Comparison of ENCODE assay signal across 8 cellular contexts in the genomic region with DNA sequence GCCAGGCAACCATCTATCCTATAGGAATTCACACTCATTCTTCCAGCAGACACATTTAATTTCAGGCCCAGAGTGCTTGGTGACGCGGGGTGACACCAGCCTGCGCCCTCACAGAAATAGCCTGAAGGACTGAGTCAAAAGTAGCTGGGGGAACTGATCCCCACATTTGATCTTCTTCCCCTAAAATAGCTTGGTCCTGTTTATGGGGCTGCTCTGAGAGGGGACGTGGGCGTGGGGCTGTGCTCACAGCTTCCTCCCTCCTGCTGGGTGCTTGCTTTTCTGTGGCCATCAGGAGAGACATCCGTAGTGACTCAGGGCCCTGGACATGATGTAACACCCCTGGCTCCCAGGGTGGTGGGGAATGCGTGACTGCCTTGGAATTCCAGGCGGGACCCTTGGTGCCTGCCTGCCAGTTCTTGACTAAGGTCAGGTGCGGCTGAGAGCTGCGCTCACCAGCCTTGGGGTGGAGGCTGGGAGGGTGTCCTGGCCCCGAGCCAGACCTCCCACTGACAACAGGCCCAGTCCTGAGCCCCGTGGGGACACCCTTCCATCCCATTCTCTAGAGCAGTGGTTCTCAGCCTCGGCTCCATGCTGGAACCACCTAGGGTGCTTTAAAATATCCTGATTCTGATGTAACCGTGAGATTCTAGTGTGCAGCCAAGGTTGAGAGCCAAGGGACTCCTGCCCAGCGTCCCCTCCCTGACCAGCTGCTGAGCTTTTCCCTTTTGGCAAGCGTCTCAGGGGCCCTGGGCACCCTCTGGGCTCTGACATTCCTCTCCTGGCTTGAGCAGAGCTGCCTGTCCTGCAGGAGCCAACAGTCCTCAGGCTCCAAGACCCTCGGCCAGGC. TPM values are rescaled to one million over a fixed set of nuclear protein-coding genes. Genes with fewer than 3 reads are reported as not detected.
A peak's percentile ranks its signal among the peaks of the same experiment; 100 is the strongest.
DNase-seq lines count a peak whose midpoint lies in the region; ATAC-seq and TF ChIP-seq lines count a peak whose summit lies in the region.

No MANE protein-coding gene starts in this region.

- peak overlapping the region; percentile 87 for H3K27ac ChIP-seq in right cardiac atrium (ENCODE audit: low read length)
- H3K27ac ChIP-seq in spleen: no peak overlapping the region
- H3K27ac ChIP-seq in effector memory CD4-positive, alpha-beta T cell (ENCODE audit: insufficient read depth, low read length, poor library complexity, severe bottlenecking): no peak overlapping the region

- no peaks in the 10 kb centered on the region for H3K36me3 ChIP-seq in spleen
- H3K36me3 ChIP-seq in effector memory CD4-positive, alpha-beta T cell (ENCODE audit: control insufficient read depth, insufficient read depth, low read length): no peaks in the 10 kb centered on the region

- DNase-seq in NCI-H510A treated with DMSO at 0.1 percent for 48 hours (lab: John Stamatoyannopoulos, UW): peak; percentile 1
- DNase-seq in NCI-H510A (lab: John Stamatoyannopoulos, UW): no peak
- DNase-seq in UCSD-AML1 (lab: John Stamatoyannopoulos, UW; ENCODE audit: unreplicated experiment): peak; percentile 36
- DNase-seq in right cardiac atrium: peak; percentile 81 to 87 (median 85)
- DNase-seq in spleen: peak; percentile 71
- no peak for DNase-seq in effector memory CD4-positive, alpha-beta T cell
- no peak for DNase-seq in inferior parietal cortex (ENCODE audit: extremely low spot score)
- no peak for DNase-seq in NCI-H2081 treated with DMSO at 0.1 percent for 48 hours (lab: John Stamatoyannopoulos, UW)

- TF ChIP-seq POLR2A in spleen (IDR thresholded peaks at IDR 0.05): no peak

- TF ChIP-seq CTCF in spleen (IDR thresholded peaks at IDR 0.05 in 8 of 11, conservative IDR thresholded peaks at IDR 0.05 in 3 of 11): no peak

- H3K4me1 ChIP-seq in right cardiac atrium (ENCODE audit: control insufficient read depth, insufficient read depth, low read length) (peaks cover 15% of the 10 kb centered on the region), spleen (peaks cover under 1 to 16% (median 5%) of the 10 kb centered on the region in 6 donors)
- peaks cover 20% of the 10 kb centered on the region for H3K4me1 ChIP-seq in effector memory CD4-positive, alpha-beta T cell (ENCODE audit: control insufficient read depth, insufficient read depth, low read length, poor library complexity, severe bottlenecking)

- ATAC-seq in right cardiac atrium: peak; percentile 77 to 83

- H3K9me3 ChIP-seq in right cardiac atrium (ENCODE audit: control insufficient read depth, low read length) (no peaks in the 10 kb centered on the region), spleen (no peaks in the 10 kb centered on the region)
- no peaks in the 10 kb centered on the region for H3K9me3 ChIP-seq in effector memory CD4-positive, alpha-beta T cell (ENCODE audit: control insufficient read depth, low read length)

- 43% methylated on average over 17 of the region's 17 CpGs for WGBS in right cardiac atrium
- WGBS in spleen, 5 donors: 74 to 86% (median 78%) methylated on average over 11 to 17 of the region's 17 CpGs

- H3K4me3 ChIP-seq in right cardiac atrium (ENCODE audit: low read length) (no peak overlapping the region), spleen (no peak overlapping the region)
- no peak overlapping the region for H3K4me3 ChIP-seq in effector memory CD4-positive, alpha-beta T cell (ENCODE audit: insufficient read depth, low read depth, low read length, poor library complexity, severe bottlenecking)

- H3K27me3 ChIP-seq in right cardiac atrium (ENCODE audit: control insufficient read depth, insufficient read depth) (no peaks in the 10 kb centered on the region), spleen (replicated peaks in 1 of 7) (no peaks in the 10 kb centered on the region)
- H3K27me3 ChIP-seq in effector memory CD4-positive, alpha-beta T cell (replicated peaks; ENCODE audit: control insufficient read depth, insufficient read depth, low read length, poor library complexity, severe bottlenecking): no peaks in the 10 kb centered on the region

- intact Hi-C loops in right cardiac atrium (cut with DNase I): no loop called here
- intact Hi-C loops in spleen (cut with DNase I; ENCODE audit: low total_unique reads): no loop called here

RNA-seq across cellular contexts. Expression of gene SMAD7, which starts 47.4 kb away (rescaled TPM):
- 10 to 100 TPM; 66.3 to 97.6 (median 94.3) TPM for total RNA-seq in right cardiac atrium
- polyA plus RNA-seq in right cardiac atrium: 34.8 TPM
- 10 to 100 TPM; 14.3 to 21.2 (median 16.2) TPM for total RNA-seq in spleen
- 1 to 10 TPM; 2.5 to 5.4 (median 4.6) TPM for polyA plus RNA-seq in spleen

Comparison
In these comparisons a context has a peak if more than half of its experiments do, and no peak if none do; other contexts are left out.
1. DNase-seq: peak in NCI-H510A treated with DMSO at 0.1 percent for 48 hours (single experiment), UCSD-AML1 (single experiment), right cardiac atrium (3 of 3) and spleen (single experiment); none in NCI-H510A (single experiment), effector memory CD4-positive, alpha-beta T cell (0 of 3), inferior parietal cortex (single experiment) and NCI-H2081 treated with DMSO at 0.1 percent for 48 hours (single experiment).